ENCODE assay signal across 8 cellular contexts in genomic region chr5:141320225-141321169, GRCh38. TPM values are rescaled to one million over a fixed set of nuclear protein-coding genes. Genes with fewer than 3 reads are reported as not detected.
A peak's percentile ranks its signal among the peaks of the same experiment; 100 is the strongest.
DNase-seq lines count a peak whose midpoint lies in the region; ATAC-seq and TF ChIP-seq lines count a peak whose summit lies in the region.

Gene TAF7, minus strand, starts transcription at chr5:141320784. Its CDS starts 740 bp downstream, at chr5:141320044.

- TF ChIP-seq CTCF in GM12801 (IDR thresholded peaks at IDR 0.05; ENCODE audit: extremely low read depth, insufficient read length) (peak; percentile 21), glutamatergic neuron (IDR thresholded peaks at IDR 0.05; ENCODE audit: partially characterized antibody, unreplicated experiment) (peak; percentile 89), osteoblast (IDR thresholded peaks at IDR 0.05; ENCODE audit: extremely low read depth, low read depth, low read length) (peak; percentile 96), thoracic aorta (IDR thresholded peaks at IDR 0.05) (peak; percentile 74)

- no peaks in the 10 kb centered on the region for H3K27me3 ChIP-seq in osteoblast (ENCODE audit: insufficient read depth, low read length)
- no peaks in the 10 kb centered on the region for H3K27me3 ChIP-seq in thoracic aorta (replicated peaks; ENCODE audit: insufficient read depth)

- H3K4me1 Mint-ChIP-seq in glutamatergic neuron (ENCODE audit: low read depth, unreplicated experiment) = peaks cover 2% of the 10 kb centered on the region

- H3K79me2 ChIP-seq in osteoblast (ENCODE audit: insufficient read depth, low read length) = peaks cover 37% of the 10 kb centered on the region

- H3K4me1 ChIP-seq in osteoblast (ENCODE audit: insufficient read depth, low read length) (peaks cover 4% of the 10 kb centered on the region), thoracic aorta (ENCODE audit: control insufficient read depth in 1 of 2, low read depth in 2 of 2) (peaks cover 0 to 12% of the 10 kb centered on the region in 2 donors)

- peak within 1 kb of the TSS; percentile 95 for H3K4me3 Mint-ChIP-seq in glutamatergic neuron (ENCODE audit: unreplicated experiment)

- H3K9me3 Mint-ChIP-seq in activated naive CD4-positive, alpha-beta T cell treated with anti-CD3 and anti-CD28 coated beads, Interleukin-2, amount 50 U/mL, for 72 hours = peaks cover 36 to 45% of the 10 kb centered on the region in 2 donors
- peaks cover 39% of the 10 kb centered on the region for H3K9me3 Mint-ChIP-seq in glutamatergic neuron (ENCODE audit: unreplicated experiment)

- H3K36me3 Mint-ChIP-seq in activated naive CD4-positive, alpha-beta T cell treated with anti-CD3 and anti-CD28 coated beads, Interleukin-2, amount 50 U/mL, for 72 hours = peaks cover 40 to 56% of the 10 kb centered on the region in 2 donors
- peaks cover 35% of the 10 kb centered on the region for H3K36me3 Mint-ChIP-seq in glutamatergic neuron (ENCODE audit: unreplicated experiment)

- peak within 1 kb of the TSS; percentile 98 for H3K27ac ChIP-seq in osteoblast (ENCODE audit: low read depth, low read length)
- peak within 1 kb of the TSS; percentile 84 to 95 for H3K27ac ChIP-seq in thoracic aorta

- ATAC-seq in HG02610 (IDR thresholded peaks at IDR 0.05; ENCODE audit: unreplicated experiment) = peak; percentile 94
- ATAC-seq in activated naive CD4-positive, alpha-beta T cell treated with anti-CD3 and anti-CD28 coated beads, Interleukin-2, amount 50 U/mL, for 72 hours = peak; percentile 94 to 96
- peak; percentile 94 for ATAC-seq in thoracic aorta (ENCODE audit: insufficient number of reproducible peaks, low FRiP score, low read depth)

- peaks cover 14% of the 10 kb centered on the region for H3K27me3 Mint-ChIP-seq in glutamatergic neuron (ENCODE audit: unreplicated experiment)

- H3K4me2 ChIP-seq in osteoblast (ENCODE audit: insufficient read depth, low read length) = peak within 1 kb of the TSS; percentile 94

- H3K27ac Mint-ChIP-seq in activated naive CD4-positive, alpha-beta T cell treated with anti-CD3 and anti-CD28 coated beads, Interleukin-2, amount 50 U/mL, for 72 hours = peak within 1 kb of the TSS; percentile 99
- H3K27ac Mint-ChIP-seq in glutamatergic neuron (ENCODE audit: unreplicated experiment) = peak within 1 kb of the TSS; percentile 99

- H3K4me3 ChIP-seq in osteoblast (ENCODE audit: insufficient read depth, low read length) (peak within 1 kb of the TSS; percentile 90), thoracic aorta (peak within 1 kb of the TSS; percentile 76)

- H3K36me3 ChIP-seq in osteoblast (ENCODE audit: insufficient read depth, low read length) = peaks cover 37% of the 10 kb centered on the region
- H3K36me3 ChIP-seq in thoracic aorta = peaks cover 31% of the 10 kb centered on the region

- peaks cover 20% of the 10 kb centered on the region for H4K20me1 ChIP-seq in osteoblast (ENCODE audit: insufficient read depth, low read length)

- peak within 1 kb of the TSS; percentile 94 for H2AFZ ChIP-seq in osteoblast (ENCODE audit: low read length)

- peak; percentile 82 for DNase-seq in NCI-H1092 treated with DMSO at 0.1 percent for 48 hours (lab: John Stamatoyannopoulos, UW)
- peak; percentile 62 for DNase-seq in SKM-1 (lab: John Stamatoyannopoulos, UW; ENCODE audit: unreplicated experiment)
- peak; percentile 92 to 93 for DNase-seq in activated naive CD4-positive, alpha-beta T cell treated with anti-CD3 and anti-CD28 coated beads, Interleukin-2, amount 50 U/mL, for 72 hours (ENCODE audit: low spot score in 2 of 2)
- DNase-seq in glutamatergic neuron = peak; percentile 95
- peak; percentile 93 for DNase-seq in osteoblast (ENCODE audit: insufficient read length, low spot score, missing footprints)
- peak; percentile 38 for DNase-seq in thoracic aorta (ENCODE audit: low spot score)

- peaks cover 25% of the 10 kb centered on the region for H3K9me3 ChIP-seq in osteoblast (ENCODE audit: low read depth, low read length)
- H3K9me3 ChIP-seq in thoracic aorta = peaks cover 50% of the 10 kb centered on the region

RNA-seq across cellular contexts. Expression of gene TAF7, which starts in this region (rescaled TPM):
- total RNA-seq in activated naive CD4-positive, alpha-beta T cell treated with anti-CD3 and anti-CD28 coated beads, Interleukin-2, amount 50 U/mL, for 72 hours = 10 to 100 TPM; 44.7 to 46.7 TPM
- total RNA-seq in glutamatergic neuron (ENCODE audit: unreplicated experiment) (89.4 TPM), osteoblast (44.2 and 48.1 TPM in 2 replicates), thoracic aorta (10 to 100 TPM; 35.9 to 56.1 TPM)

Comparison
In these comparisons a context has a peak if more than half of its experiments do, and no peak if none do; other contexts are left out.
1. Peak in every context shown above with its lines: DNase-seq, ATAC-seq, H3K4me3 ChIP-seq and H3K27ac ChIP-seq.
2. CTCF ChIP-seq: peak in every context shown above with its lines; median percentile 96 in osteoblast; 89 in glutamatergic neuron; 74 in thoracic aorta; 21 in GM12801.
3. DNase-seq: peak in every context shown above with its lines; median percentile 95 in glutamatergic neuron; 93 in osteoblast; 92 in activated naive CD4-positive, alpha-beta T cell treated with anti-CD3 and anti-CD28 coated beads, Interleukin-2, amount 50 U/mL, for 72 hours; 82 in NCI-H1092 treated with DMSO at 0.1 percent for 48 hours; 62 in SKM-1; 38 in thoracic aorta.